Comparison of ENCODE assay signal across 1 cellular context in the genomic region with DNA sequence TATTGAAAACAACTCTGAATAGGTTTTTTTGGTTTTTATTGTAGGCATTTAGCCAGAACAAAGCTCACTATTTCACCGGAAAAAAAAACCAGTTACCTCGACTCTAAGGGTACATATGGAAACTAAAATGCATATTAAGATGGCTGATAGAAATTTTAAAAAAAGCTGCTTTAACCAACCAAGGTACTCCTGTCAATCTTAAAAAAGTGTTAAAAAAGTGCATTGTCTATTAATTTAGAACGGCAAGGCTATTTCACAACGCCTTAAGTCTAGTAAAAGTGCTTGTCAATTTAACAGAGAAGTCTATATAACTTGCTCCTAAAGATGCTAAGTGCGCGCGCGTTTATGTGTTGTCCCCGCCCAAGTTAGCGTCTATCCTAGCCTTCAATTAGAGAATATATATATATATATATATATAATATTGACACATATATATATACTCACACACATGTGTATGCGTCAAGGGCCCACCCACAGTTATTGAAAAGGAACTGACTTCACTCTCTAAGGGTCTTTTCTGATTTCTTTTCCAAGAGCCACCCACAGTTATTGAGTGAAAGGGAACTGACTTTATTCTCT.
TF ChIP-seq lines count a peak whose summit lies in the region.

No MANE protein-coding gene starts in this region.

TF ChIP-seq in GM12878, 131 proteins besides CTCF, POLR2A, EP300 and RAD21 (continued from another document):
- TF ChIP-seq ZSCAN29 (IDR thresholded peaks at IDR 0.05) = no peak
- TF ChIP-seq NFIC (IDR thresholded peaks at IDR 0.05; ENCODE audit: low read depth, low read length) = no peak
- TF ChIP-seq, protein P1, sequence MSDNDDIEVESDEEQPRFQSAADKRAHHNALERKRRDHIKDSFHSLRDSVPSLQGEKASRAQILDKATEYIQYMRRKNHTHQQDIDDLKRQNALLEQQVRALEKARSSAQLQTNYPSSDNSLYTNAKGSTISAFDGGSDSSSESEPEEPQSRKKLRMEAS (IDR thresholded peaks at IDR 0.05; ENCODE audit: low read depth, low read length) = no peak
- TF ChIP-seq ZNF622 (IDR thresholded peaks at IDR 0.05) = no peak
